In the genomic region with DNA sequence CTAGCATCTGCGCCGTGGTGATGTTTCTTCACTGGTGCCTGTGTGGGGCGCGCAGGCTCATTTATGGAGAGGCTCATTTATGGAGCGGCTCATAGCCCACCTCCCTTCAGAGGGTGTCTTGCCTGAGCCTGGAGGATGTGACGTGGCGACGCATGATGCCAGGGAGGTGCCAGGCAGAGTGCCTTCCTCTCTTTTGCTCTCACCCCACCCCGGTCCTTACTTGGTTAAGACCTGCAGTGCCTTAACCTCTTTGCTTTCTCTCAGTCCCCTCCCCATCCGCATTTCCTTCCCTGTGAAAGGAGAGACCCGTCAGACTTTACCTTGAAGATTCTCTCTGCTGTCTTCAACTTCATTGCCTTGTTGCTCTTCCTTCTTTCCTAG, we compare ENCODE assay signal across 1 cellular context.
TF ChIP-seq lines count a peak whose summit lies in the region.

No MANE protein-coding gene starts in this region.

TF ChIP-seq in H1, 55 proteins besides CTCF, POLR2A, EP300 and RAD21:
- TF ChIP-seq HDAC2 (IDR thresholded peaks at IDR 0.05; ENCODE audit: borderline replicate concordance in 1 of 2, low read depth in 2 of 2, low read length in 2 of 2) (no peak), SIN3A (conservative IDR thresholded peaks at IDR 0.05 in 1 of 2, IDR thresholded peaks at IDR 0.05 in 1 of 2; ENCODE audit: low read depth in 1 of 2, low read length in 2 of 2) (no peak), RFX5 (IDR thresholded peaks at IDR 0.05; ENCODE audit: borderline replicate concordance, low read depth, low read length) (no peak), CEBPB (IDR thresholded peaks at IDR 0.05; ENCODE audit: low read depth, low read length) (no peak), CBX8 (IDR thresholded peaks at IDR 0.05; ENCODE audit: borderline replicate concordance, low read depth, low read length) (no peak), POU5F1 (IDR thresholded peaks at IDR 0.05; ENCODE audit: low read depth, low read length) (no peak), GABPA (IDR thresholded peaks at IDR 0.05; ENCODE audit: borderline replicate concordance, insufficient read depth, low read length) (no peak), PHF8 (conservative IDR thresholded peaks at IDR 0.05; ENCODE audit: low read depth, low read length) (no peak), CREB1 (IDR thresholded peaks at IDR 0.05) (no peak), TAF1 (IDR thresholded peaks at IDR 0.05; ENCODE audit: low read depth, low read length) (no peak), HDAC6 (IDR thresholded peaks at IDR 0.05; ENCODE audit: low read depth, low read length) (no peak), CHD1 (IDR thresholded peaks at IDR 0.05; ENCODE audit: low read depth, low read length) (no peak)
- TF ChIP-seq, protein P1, sequence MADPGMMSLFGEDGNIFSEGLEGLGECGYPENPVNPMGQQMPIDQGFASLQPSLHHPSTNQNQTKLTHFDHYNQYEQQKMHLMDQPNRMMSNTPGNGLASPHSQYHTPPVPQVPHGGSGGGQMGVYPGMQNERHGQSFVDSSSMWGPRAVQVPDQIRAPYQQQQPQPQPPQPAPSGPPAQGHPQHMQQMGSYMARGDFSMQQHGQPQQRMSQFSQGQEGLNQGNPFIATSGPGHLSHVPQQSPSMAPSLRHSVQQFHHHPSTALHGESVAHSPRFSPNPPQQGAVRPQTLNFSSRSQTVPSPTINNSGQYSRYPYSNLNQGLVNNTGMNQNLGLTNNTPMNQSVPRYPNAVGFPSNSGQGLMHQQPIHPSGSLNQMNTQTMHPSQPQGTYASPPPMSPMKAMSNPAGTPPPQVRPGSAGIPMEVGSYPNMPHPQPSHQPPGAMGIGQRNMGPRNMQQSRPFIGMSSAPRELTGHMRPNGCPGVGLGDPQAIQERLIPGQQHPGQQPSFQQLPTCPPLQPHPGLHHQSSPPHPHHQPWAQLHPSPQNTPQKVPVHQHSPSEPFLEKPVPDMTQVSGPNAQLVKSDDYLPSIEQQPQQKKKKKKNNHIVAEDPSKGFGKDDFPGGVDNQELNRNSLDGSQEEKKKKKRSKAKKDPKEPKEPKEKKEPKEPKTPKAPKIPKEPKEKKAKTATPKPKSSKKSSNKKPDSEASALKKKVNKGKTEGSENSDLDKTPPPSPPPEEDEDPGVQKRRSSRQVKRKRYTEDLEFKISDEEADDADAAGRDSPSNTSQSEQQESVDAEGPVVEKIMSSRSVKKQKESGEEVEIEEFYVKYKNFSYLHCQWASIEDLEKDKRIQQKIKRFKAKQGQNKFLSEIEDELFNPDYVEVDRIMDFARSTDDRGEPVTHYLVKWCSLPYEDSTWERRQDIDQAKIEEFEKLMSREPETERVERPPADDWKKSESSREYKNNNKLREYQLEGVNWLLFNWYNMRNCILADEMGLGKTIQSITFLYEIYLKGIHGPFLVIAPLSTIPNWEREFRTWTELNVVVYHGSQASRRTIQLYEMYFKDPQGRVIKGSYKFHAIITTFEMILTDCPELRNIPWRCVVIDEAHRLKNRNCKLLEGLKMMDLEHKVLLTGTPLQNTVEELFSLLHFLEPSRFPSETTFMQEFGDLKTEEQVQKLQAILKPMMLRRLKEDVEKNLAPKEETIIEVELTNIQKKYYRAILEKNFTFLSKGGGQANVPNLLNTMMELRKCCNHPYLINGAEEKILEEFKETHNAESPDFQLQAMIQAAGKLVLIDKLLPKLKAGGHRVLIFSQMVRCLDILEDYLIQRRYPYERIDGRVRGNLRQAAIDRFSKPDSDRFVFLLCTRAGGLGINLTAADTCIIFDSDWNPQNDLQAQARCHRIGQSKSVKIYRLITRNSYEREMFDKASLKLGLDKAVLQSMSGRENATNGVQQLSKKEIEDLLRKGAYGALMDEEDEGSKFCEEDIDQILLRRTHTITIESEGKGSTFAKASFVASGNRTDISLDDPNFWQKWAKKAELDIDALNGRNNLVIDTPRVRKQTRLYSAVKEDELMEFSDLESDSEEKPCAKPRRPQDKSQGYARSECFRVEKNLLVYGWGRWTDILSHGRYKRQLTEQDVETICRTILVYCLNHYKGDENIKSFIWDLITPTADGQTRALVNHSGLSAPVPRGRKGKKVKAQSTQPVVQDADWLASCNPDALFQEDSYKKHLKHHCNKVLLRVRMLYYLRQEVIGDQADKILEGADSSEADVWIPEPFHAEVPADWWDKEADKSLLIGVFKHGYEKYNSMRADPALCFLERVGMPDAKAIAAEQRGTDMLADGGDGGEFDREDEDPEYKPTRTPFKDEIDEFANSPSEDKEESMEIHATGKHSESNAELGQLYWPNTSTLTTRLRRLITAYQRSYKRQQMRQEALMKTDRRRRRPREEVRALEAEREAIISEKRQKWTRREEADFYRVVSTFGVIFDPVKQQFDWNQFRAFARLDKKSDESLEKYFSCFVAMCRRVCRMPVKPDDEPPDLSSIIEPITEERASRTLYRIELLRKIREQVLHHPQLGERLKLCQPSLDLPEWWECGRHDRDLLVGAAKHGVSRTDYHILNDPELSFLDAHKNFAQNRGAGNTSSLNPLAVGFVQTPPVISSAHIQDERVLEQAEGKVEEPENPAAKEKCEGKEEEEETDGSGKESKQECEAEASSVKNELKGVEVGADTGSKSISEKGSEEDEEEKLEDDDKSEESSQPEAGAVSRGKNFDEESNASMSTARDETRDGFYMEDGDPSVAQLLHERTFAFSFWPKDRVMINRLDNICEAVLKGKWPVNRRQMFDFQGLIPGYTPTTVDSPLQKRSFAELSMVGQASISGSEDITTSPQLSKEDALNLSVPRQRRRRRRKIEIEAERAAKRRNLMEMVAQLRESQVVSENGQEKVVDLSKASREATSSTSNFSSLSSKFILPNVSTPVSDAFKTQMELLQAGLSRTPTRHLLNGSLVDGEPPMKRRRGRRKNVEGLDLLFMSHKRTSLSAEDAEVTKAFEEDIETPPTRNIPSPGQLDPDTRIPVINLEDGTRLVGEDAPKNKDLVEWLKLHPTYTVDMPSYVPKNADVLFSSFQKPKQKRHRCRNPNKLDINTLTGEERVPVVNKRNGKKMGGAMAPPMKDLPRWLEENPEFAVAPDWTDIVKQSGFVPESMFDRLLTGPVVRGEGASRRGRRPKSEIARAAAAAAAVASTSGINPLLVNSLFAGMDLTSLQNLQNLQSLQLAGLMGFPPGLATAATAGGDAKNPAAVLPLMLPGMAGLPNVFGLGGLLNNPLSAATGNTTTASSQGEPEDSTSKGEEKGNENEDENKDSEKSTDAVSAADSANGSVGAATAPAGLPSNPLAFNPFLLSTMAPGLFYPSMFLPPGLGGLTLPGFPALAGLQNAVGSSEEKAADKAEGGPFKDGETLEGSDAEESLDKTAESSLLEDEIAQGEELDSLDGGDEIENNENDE (IDR thresholded peaks at IDR 0.05; ENCODE audit: insufficient replicate concordance, low read length): no peak
- TF ChIP-seq, protein P2, sequence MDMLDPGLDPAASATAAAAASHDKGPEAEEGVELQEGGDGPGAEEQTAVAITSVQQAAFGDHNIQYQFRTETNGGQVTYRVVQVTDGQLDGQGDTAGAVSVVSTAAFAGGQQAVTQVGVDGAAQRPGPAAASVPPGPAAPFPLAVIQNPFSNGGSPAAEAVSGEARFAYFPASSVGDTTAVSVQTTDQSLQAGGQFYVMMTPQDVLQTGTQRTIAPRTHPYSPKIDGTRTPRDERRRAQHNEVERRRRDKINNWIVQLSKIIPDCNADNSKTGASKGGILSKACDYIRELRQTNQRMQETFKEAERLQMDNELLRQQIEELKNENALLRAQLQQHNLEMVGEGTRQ (IDR thresholded peaks at IDR 0.05; ENCODE audit: low read length): no peak
